Comparison of ENCODE assay signal across 1 cellular context in the genomic region with DNA sequence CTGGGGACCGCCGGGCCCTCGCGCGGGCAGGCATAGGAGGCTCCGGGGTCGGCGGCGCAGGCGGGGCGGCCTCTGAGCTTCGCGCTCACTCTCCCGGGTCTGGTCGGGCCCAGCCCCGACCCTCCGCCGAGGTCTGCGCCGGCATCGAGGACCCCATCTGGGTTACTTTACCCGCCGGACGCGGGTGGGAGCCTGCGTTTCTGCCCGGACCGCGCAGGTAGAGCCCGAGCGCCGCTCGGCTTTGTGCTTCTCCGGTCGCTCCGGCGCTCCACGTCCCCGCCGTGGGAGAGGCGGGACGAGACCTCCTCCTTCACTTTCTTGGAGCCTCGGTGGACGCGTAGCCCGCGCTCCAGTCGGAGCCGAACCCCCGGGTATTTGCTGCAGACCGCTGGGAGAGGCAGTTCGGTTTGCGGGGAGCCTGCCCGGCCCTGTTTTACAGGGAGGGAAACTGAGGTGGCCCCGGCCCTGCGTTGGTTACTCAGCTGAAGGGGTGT.
TF ChIP-seq lines count a peak whose summit lies in the region.

No MANE protein-coding gene starts in this region.

TF ChIP-seq in GM23338, 12 proteins besides CTCF, POLR2A, EP300 and RAD21 (continued from another document):
- TF ChIP-seq, protein P1, sequence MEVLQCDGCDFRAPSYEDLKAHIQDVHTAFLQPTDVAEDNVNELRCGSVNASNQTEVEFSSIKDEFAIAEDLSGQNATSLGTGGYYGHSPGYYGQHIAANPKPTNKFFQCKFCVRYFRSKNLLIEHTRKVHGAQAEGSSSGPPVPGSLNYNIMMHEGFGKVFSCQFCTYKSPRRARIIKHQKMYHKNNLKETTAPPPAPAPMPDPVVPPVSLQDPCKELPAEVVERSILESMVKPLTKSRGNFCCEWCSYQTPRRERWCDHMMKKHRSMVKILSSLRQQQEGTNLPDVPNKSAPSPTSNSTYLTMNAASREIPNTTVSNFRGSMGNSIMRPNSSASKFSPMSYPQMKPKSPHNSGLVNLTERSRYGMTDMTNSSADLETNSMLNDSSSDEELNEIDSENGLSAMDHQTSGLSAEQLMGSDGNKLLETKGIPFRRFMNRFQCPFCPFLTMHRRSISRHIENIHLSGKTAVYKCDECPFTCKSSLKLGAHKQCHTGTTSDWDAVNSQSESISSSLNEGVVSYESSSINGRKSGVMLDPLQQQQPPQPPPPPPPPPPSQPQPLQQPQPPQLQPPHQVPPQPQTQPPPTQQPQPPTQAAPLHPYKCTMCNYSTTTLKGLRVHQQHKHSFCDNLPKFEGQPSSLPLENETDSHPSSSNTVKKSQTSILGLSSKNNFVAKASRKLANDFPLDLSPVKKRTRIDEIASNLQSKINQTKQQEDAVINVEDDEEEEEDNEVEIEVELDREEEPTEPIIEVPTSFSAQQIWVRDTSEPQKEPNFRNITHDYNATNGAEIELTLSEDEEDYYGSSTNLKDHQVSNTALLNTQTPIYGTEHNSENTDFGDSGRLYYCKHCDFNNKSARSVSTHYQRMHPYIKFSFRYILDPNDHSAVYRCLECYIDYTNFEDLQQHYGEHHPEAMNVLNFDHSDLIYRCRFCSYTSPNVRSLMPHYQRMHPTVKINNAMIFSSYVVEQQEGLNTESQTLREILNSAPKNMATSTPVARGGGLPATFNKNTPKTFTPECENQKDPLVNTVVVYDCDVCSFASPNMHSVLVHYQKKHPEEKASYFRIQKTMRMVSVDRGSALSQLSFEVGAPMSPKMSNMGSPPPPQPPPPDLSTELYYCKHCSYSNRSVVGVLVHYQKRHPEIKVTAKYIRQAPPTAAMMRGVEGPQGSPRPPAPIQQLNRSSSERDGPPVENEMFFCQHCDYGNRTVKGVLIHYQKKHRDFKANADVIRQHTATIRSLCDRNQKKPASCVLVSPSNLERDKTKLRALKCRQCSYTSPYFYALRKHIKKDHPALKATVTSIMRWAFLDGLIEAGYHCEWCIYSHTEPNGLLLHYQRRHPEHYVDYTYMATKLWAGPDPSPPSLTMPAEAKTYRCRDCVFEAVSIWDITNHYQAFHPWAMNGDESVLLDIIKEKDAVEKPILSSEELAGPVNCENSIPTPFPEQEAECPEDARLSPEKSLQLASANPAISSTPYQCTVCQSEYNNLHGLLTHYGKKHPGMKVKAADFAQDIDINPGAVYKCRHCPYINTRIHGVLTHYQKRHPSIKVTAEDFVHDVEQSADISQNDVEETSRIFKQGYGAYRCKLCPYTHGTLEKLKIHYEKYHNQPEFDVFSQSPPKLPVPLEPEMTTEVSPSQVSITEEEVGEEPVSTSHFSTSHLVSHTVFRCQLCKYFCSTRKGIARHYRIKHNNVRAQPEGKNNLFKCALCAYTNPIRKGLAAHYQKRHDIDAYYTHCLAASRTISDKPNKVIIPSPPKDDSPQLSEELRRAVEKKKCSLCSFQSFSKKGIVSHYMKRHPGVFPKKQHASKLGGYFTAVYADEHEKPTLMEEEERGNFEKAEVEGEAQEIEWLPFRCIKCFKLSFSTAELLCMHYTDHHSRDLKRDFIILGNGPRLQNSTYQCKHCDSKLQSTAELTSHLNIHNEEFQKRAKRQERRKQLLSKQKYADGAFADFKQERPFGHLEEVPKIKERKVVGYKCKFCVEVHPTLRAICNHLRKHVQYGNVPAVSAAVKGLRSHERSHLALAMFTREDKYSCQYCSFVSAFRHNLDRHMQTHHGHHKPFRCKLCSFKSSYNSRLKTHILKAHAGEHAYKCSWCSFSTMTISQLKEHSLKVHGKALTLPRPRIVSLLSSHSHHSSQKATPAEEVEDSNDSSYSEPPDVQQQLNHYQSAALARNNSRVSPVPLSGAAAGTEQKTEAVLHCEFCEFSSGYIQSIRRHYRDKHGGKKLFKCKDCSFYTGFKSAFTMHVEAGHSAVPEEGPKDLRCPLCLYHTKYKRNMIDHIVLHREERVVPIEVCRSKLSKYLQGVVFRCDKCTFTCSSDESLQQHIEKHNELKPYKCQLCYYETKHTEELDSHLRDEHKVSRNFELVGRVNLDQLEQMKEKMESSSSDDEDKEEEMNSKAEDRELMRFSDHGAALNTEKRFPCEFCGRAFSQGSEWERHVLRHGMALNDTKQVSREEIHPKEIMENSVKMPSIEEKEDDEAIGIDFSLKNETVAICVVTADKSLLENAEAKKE (CRISPR knock-in tag; IDR thresholded peaks at IDR 0.05) = no peak
- TF ChIP-seq CREB1 (CRISPR knock-in tag; IDR thresholded peaks at IDR 0.05; ENCODE audit: low read depth) (no peak), JUNB (IDR thresholded peaks at IDR 0.05; ENCODE audit: unreplicated experiment) (no peak), EZH2 (IDR thresholded peaks at IDR 0.05; ENCODE audit: low read depth, unreplicated experiment) (peak; percentile 90), ZNF114 (CRISPR knock-in tag; IDR thresholded peaks at IDR 0.05) (no peak), EZH2phosphoT487 (IDR thresholded peaks at IDR 0.05; ENCODE audit: unreplicated experiment) (peak; percentile 93), POLR2AphosphoS5 (IDR thresholded peaks at IDR 0.05; ENCODE audit: low read depth) (no peak), STAT1 (IDR thresholded peaks at IDR 0.05; ENCODE audit: unreplicated experiment) (no peak), NANOG (IDR thresholded peaks at IDR 0.05; ENCODE audit: borderline replicate concordance) (no peak)
TF ChIP-seq in GM23338: peak in this region for 2.
